ENCODE assay signal across 12 cellular contexts in genomic region chr3:150736903-150737832, GRCh38. TPM values are rescaled to one million over a fixed set of nuclear protein-coding genes. Genes with fewer than 3 reads are reported as not detected.
DNase-seq lines count a peak whose midpoint lies in the region; ATAC-seq and TF ChIP-seq lines count a peak whose summit lies in the region.
"Had no signal": no experiment of that assay in that cellular context is flagged by ENCODE, and none has a peak within 500 bp of the region (broad histone marks: within the 10 kb centered on the region; RNA-seq: fewer than 3 reads in every experiment).

No MANE protein-coding gene starts in this region.

- CTCF ChIA-PET in WTC11 (lab: Charles Lee) = interaction anchor here (1.0 to 1.8 kb wide), 3 partner anchors 26 to 51 kb away, joined by 5 to 10 read pairs (median 6); partner anchors contain the start of gene SIAH2

- H3K4me3 Mint-ChIP-seq in WTC11 (no peak overlapping the region), glutamatergic neuron (ENCODE audit: unreplicated experiment) (peak overlapping the region; percentile 24)
- no peak overlapping the region for H3K4me3 Mint-ChIP-seq in effector memory CD8-positive, alpha-beta T cell

- POLR2A ChIA-PET in WTC11 (lab: Charles Lee) = no interaction called here

- peaks cover under 1 to 32% of the 10 kb centered on the region in 2 donors for H3K36me3 Mint-ChIP-seq in activated naive CD4-positive, alpha-beta T cell treated with anti-CD3 and anti-CD28 coated beads, Interleukin-2, amount 50 U/mL, for 72 hours
- H3K36me3 Mint-ChIP-seq in WTC11 (peaks cover under 1% of the 10 kb centered on the region; the same call in 1 of the 2 replicates), glutamatergic neuron (ENCODE audit: unreplicated experiment) (no peaks in the 10 kb centered on the region)
- peaks cover 17% of the 10 kb centered on the region for H3K36me3 Mint-ChIP-seq in effector memory CD8-positive, alpha-beta T cell (ENCODE audit: insufficient read depth)

- no peaks in the 10 kb centered on the region for H3K27me3 ChIP-seq in thymus (ENCODE audit: control insufficient read depth, insufficient read depth)
- H3K27me3 ChIP-seq: testis had no signal

- whole genome bisulfite sequencing in thymus = 82% methylated on average over 8 of the region's 8 CpGs

- H3K4me1 Mint-ChIP-seq in WTC11 (peaks cover 25% of the 10 kb centered on the region), glutamatergic neuron (ENCODE audit: low read depth, unreplicated experiment) (peaks cover 6% of the 10 kb centered on the region)
- peaks cover 11 to 13% of the 10 kb centered on the region in 2 donors for H3K4me1 Mint-ChIP-seq in effector memory CD8-positive, alpha-beta T cell (ENCODE audit: low read depth in 2 of 2)

- H3K27ac Mint-ChIP-seq in activated naive CD4-positive, alpha-beta T cell treated with anti-CD3 and anti-CD28 coated beads, Interleukin-2, amount 50 U/mL, for 72 hours = peak overlapping the region; percentile 93 to 99
- H3K27ac Mint-ChIP-seq in WTC11 (no peak overlapping the region), glutamatergic neuron (ENCODE audit: unreplicated experiment) (no peak overlapping the region)
- H3K27ac Mint-ChIP-seq in effector memory CD8-positive, alpha-beta T cell = no peak overlapping the region

- H3K27ac ChIP-seq in thymus (ENCODE audit: low read depth) = peak overlapping the region; percentile 31

- TF ChIP-seq CTCF in WTC11 (IDR thresholded peaks at IDR 0.05) (no peak), glutamatergic neuron (IDR thresholded peaks at IDR 0.05; ENCODE audit: partially characterized antibody, unreplicated experiment) (no peak)

- ATAC-seq in activated naive CD4-positive, alpha-beta T cell treated with anti-CD3 and anti-CD28 coated beads, Interleukin-2, amount 50 U/mL, for 72 hours = peak in 1 of 2 donors; percentile 3
- no peak for ATAC-seq in WTC11
- ATAC-seq in effector memory CD8-positive, alpha-beta T cell (replicated peaks) = no peak
- ATAC-seq in HG03571 (IDR thresholded peaks at IDR 0.05; ENCODE audit: unreplicated experiment) = no peak

- H3K27me3 Mint-ChIP-seq in WTC11 (ENCODE audit: low read depth) (no peaks in the 10 kb centered on the region), glutamatergic neuron (ENCODE audit: unreplicated experiment) (peaks cover 5% of the 10 kb centered on the region)
- no peaks in the 10 kb centered on the region for H3K27me3 Mint-ChIP-seq in effector memory CD8-positive, alpha-beta T cell

- H3K4me1 ChIP-seq in thymus (ENCODE audit: control insufficient read depth, insufficient read depth, low read length) = peaks cover 8% of the 10 kb centered on the region

- H3K36me3 ChIP-seq in thymus (ENCODE audit: control insufficient read depth, insufficient read depth) = peaks cover 6% of the 10 kb centered on the region

- no peaks in the 10 kb centered on the region for H3K9me3 Mint-ChIP-seq in activated naive CD4-positive, alpha-beta T cell treated with anti-CD3 and anti-CD28 coated beads, Interleukin-2, amount 50 U/mL, for 72 hours
- H3K9me3 Mint-ChIP-seq in WTC11 = no peaks in the 10 kb centered on the region
- H3K9me3 Mint-ChIP-seq in glutamatergic neuron (ENCODE audit: unreplicated experiment) = peaks cover 2% of the 10 kb centered on the region
- H3K9me3 Mint-ChIP-seq in effector memory CD8-positive, alpha-beta T cell = no peaks in the 10 kb centered on the region

- H3K4me3 ChIP-seq in thymus (ENCODE audit: low read length) = no peak overlapping the region
- H3K4me3 ChIP-seq: testis had no signal

- DNase-seq in activated naive CD4-positive, alpha-beta T cell treated with anti-CD3 and anti-CD28 coated beads, Interleukin-2, amount 50 U/mL, for 72 hours (ENCODE audit: low spot score in 2 of 2) = no peak
- no peak for DNase-seq in activated naive CD4-positive, alpha-beta T cell treated with Interleukin-2 at 50 U/mL for 16 hours
- no peak for DNase-seq in WTC11 (ENCODE audit: low spot score)
- no peak for DNase-seq in glutamatergic neuron
- no peak for DNase-seq in effector memory CD8-positive, alpha-beta T cell
- no peak for DNase-seq in NCI-H1048 (lab: John Stamatoyannopoulos, UW)
- DNase-seq: kidney glomerular epithelial cell; occipital lobe; stimulated activated CD4-positive, alpha-beta T cell treated with anti-CD3 and anti-CD28 coated beads, Interleukin-4, amount 100 ng/mL, for 1 hour; testis had no signal

- no peaks in the 10 kb centered on the region for H3K9me3 ChIP-seq in thymus (ENCODE audit: control insufficient read depth)
- H3K9me3 ChIP-seq: testis had no signal

TF ChIP-seq in WTC11, 78 proteins besides CTCF, POLR2A, EP300 and RAD21:
- TF ChIP-seq ZNF416 (CRISPR knock-in tag; IDR thresholded peaks at IDR 0.05) (no peak), ARID4B (CRISPR knock-in tag; IDR thresholded peaks at IDR 0.05; ENCODE audit: borderline replicate concordance) (no peak), GABPB1 (CRISPR knock-in tag; IDR thresholded peaks at IDR 0.05) (peak; percentile 73)

RNA-seq across cellular contexts. Expression of gene SIAH2, which starts 25.8 kb away (rescaled TPM):
- 10 to 100 TPM; 68.3 to 74.7 TPM for total RNA-seq in activated naive CD4-positive, alpha-beta T cell treated with anti-CD3 and anti-CD28 coated beads, Interleukin-2, amount 50 U/mL, for 72 hours
- 15.8 to 17.1 TPM (median 15.9 TPM) in 3 replicates for total RNA-seq in WTC11 (2021)
- 9.6 TPM for total RNA-seq in glutamatergic neuron (ENCODE audit: unreplicated experiment)
- 22.4 TPM for polyA plus RNA-seq in thymus

RNA-seq across cellular contexts. Expression of gene ERICH6, which starts 33.4 kb away (rescaled TPM):
- not detected for total RNA-seq in activated naive CD4-positive, alpha-beta T cell treated with anti-CD3 and anti-CD28 coated beads, Interleukin-2, amount 50 U/mL, for 72 hours
- total RNA-seq in WTC11 (2021) (0.26 to 0.30 TPM in 2 of 3 replicates, not detected in the other), glutamatergic neuron (ENCODE audit: unreplicated experiment) (0.69 TPM)
- 0.02 TPM for polyA plus RNA-seq in thymus
- total RNA-seq: occipital lobe had no signal

Comparison
In these comparisons a context has a peak if more than half of its experiments do, and no peak if none do; other contexts are left out.
1. H3K27ac Mint-ChIP-seq: peak in activated naive CD4-positive, alpha-beta T cell treated with anti-CD3 and anti-CD28 coated beads, Interleukin-2, amount 50 U/mL, for 72 hours (2 of 2); none in WTC11 (single experiment), glutamatergic neuron (single experiment) and effector memory CD8-positive, alpha-beta T cell (0 of 2).